ENCODE assay signal across 34 cellular contexts in the genomic region with DNA sequence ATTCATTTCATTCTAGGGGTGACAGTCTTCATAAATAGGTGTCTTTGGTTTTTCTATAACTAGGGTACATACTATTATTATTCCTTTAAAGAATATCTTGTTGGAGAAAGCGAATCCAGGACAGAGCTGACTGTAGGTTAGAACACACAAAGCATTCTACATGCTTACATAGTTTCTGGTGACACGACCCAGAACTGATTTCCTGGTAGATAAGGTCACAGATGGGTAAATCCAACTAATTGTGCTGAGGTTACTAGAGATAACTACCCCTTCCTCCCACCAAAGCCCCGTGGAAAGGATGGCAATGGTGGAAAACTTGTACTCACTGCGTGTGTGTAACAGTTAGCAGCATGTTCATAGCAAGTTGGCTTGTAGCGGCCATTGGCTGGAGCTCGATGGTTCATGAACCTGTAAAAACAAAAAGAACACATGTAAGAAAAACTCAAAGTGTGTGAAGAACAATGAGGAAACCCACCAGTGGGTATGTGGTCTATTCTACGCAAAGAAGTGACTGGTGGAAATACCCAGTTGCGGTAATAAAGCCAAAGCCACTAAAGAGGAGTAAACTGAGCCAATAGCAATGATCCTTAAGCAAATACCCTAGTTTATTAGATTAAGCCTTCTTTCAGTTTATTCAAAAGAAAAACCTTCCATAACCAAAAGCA. TPM values are rescaled to one million over a fixed set of nuclear protein-coding genes. Genes with fewer than 3 reads are reported as not detected.
DNase-seq lines count a peak whose midpoint lies in the region; ATAC-seq, FAIRE-seq and TF ChIP-seq lines count a peak whose summit lies in the region.
"Had no signal": no experiment of that assay in that cellular context is flagged by ENCODE, and none has a peak within 500 bp of the region (broad histone marks: within the 10 kb centered on the region; RNA-seq: fewer than 3 reads in every experiment).

No MANE protein-coding gene starts in this region.

- H3K4me1 Mint-ChIP-seq in CD4-positive, alpha-beta memory T cell = peaks cover 15 to 29% (median 19%) of the 10 kb centered on the region in 4 donors

- no TSS peak for BruUV-seq in GM12878 (replicated peaks; lab: Mats Ljungman, UMichigan)

- in situ Hi-C loops in GM12878 (cut with MboI) = no loop called here
- in situ Hi-C loops in gastrocnemius medialis (cut with MboI; ENCODE audit: low sequenced_read_pairs in 4 of 4) = no loop called here
- in situ Hi-C loops in G401 (cut with HindIII; ENCODE audit: low sequenced_read_pairs) = no loop called here

- no peaks in the 10 kb centered on the region for H3K9me3 Mint-ChIP-seq in CD4-positive, alpha-beta memory T cell
- H3K9me3 Mint-ChIP-seq: activated B cell treated with CpG ODN at 0.5 μM for 24 hours, T-cell had no signal

- H3K4me3 ChIP-seq in CD4-positive, alpha-beta memory T cell (ENCODE audit: low read length in 2 of 2) = no peak overlapping the region
- H3K4me3 ChIP-seq in GM12878 (no peak overlapping the region), gastrocnemius medialis (no peak overlapping the region)
- H3K4me3 ChIP-seq: ascending aorta, coronary artery, lung, SJSA1, thoracic aorta, vagina had no signal

- SMC1A ChIA-PET in GM12878 (lab: Charles Lee; ENCODE audit: uncharacterized antibody, unreplicated experiment) = interaction anchor here (0.9 to 16.9 kb wide), 6 partner anchors 9 to 52 kb away, joined by 4 to 359 read pairs (median 12); no protein-coding TSS in a partner anchor

- RAD21 ChIA-PET in GM12878 (lab: Charles Lee; ENCODE audit: unreplicated experiment) = interaction anchor here (1.0 to 2.2 kb wide), 2 partner anchors 13 to 100 kb away, joined by 4 to 9 read pairs; no protein-coding TSS in a partner anchor

- ATAC-seq in HG02610 (IDR thresholded peaks at IDR 0.05; ENCODE audit: unreplicated experiment) (peak; percentile 34), GM12878 (peak; percentile 24), gastrocnemius medialis (no peak)
- ATAC-seq: activated naive CD4-positive, alpha-beta T cell treated with anti-CD3 and anti-CD28 coated beads, Interleukin-2, amount 50 U/mL, for 72 hours; HCT116; left cardiac atrium had no signal

- no peak for TF ChIP-seq RAD21 in GM12878 (IDR thresholded peaks at IDR 0.05; ENCODE audit: insufficient read depth, low read depth, low read length)

- H3K27ac ChIP-seq in CD4-positive, alpha-beta memory T cell (ENCODE audit: low read depth, low read length) = no peak overlapping the region
- H3K27ac ChIP-seq in GM12878 (ENCODE audit: control insufficient read depth, insufficient read depth) (no peak overlapping the region), gastrocnemius medialis (no peak overlapping the region)
- H3K27ac ChIP-seq: ascending aorta, coronary artery, epithelial cell of prostate, RWPE1, SJSA1, thoracic aorta, vagina had no signal

- TF ChIP-seq POLR2A in GM12878 (IDR thresholded peaks at IDR 0.05; ENCODE audit: low read depth, low read length) (no peak), gastrocnemius medialis (IDR thresholded peaks at IDR 0.05) (no peak)

- POLR2A ChIA-PET in CD4-positive, alpha-beta memory T cell (lab: Charles Lee; ENCODE audit: partially characterized antibody) = no interaction called here
- POLR2A ChIA-PET in GM12878 (lab: Charles Lee) = interaction anchor here (1.9 kb wide), 1 partner anchor 69 kb away, joined by 6 read pairs; no protein-coding TSS in a partner anchor

- TF ChIP-seq EP300 in GM12878 (IDR thresholded peaks at IDR 0.05; ENCODE audit: borderline replicate concordance in 1 of 2, control insufficient read depth in 1 of 2, low read depth in 2 of 2, low read length in 2 of 2) = no peak

- no peak overlapping the region for H2AFZ ChIP-seq in GM12878 (ENCODE audit: control insufficient read depth, low read depth, low read length)

- FAIRE-seq in GM12878 (lab: Jason Lieb, UNC) = no peak

- peaks cover 3% of the 10 kb centered on the region for H3K4me1 ChIP-seq in CD4-positive, alpha-beta memory T cell (ENCODE audit: insufficient read depth, low read length)
- H3K4me1 ChIP-seq in GM12878 (ENCODE audit: control insufficient read depth, insufficient read depth, low read length) (peaks cover 9% of the 10 kb centered on the region; the same call in 1 of the 2 replicates), gastrocnemius medialis (peaks cover 8 to 22% of the 10 kb centered on the region in 2 donors)
- H3K4me1 ChIP-seq: ascending aorta, SJSA1, vagina had no signal

- DNase-seq in CD4-positive, alpha-beta memory T cell = peak in 4 of 5 donors; percentile 4 to 40 (median 25)
- DNase-seq in GM12878 (ENCODE audit: low read depth, low spot score) (no peak), gastrocnemius medialis (no peak), HPDE6-E6E7 (ENCODE audit: extremely low spot score) (no peak), G401 (ENCODE audit: low spot score) (no peak)
- peak; percentile 36 for DNase-seq in stimulated activated CD8-positive, alpha-beta memory T cell treated with anti-CD3 and anti-CD28 coated beads, Interleukin-4, amount 100 ng/mL, for 48 hours
- no peak for DNase-seq in activated CD4-positive, alpha-beta T cell treated with anti-CD3 and anti-CD28 coated beads, Interleukin-2, amount 50 U/mL, for 4 hours
- DNase-seq: ACHN; activated B cell treated with CpG ODN at 0.5 μM for 24 hours; activated CD4-positive, alpha-beta T cell treated with anti-CD3 and anti-CD28 coated beads, Interleukin-2, amount 10 ng/mL, durations not matched to agents 7 days and 5 days; activated CD8-positive, alpha-beta memory T cell treated with anti-CD3 and anti-CD28 coated beads, Interleukin-2, amount 50 U/mL, for 4 hours; activated effector memory CD4-positive, alpha-beta T cell treated with Interleukin-2 at 50 U/mL for 16 hours; effector CD8-positive, alpha-beta T cell; hypothalamus; left cardiac atrium; NCI-H1092; NCI-H1694 treated with DMSO at 0.1 percent for 48 hours; NCI-H2171; NCI-H510A; stimulated activated naive CD4-positive, alpha-beta T cell had no signal

- no peaks in the 10 kb centered on the region for H4K20me1 ChIP-seq in GM12878 (ENCODE audit: control insufficient read depth, insufficient read depth)

- H3K36me3 Mint-ChIP-seq in CD4-positive, alpha-beta memory T cell = peaks cover 18 to 44% of the 10 kb centered on the region in 2 donors

- 81% methylated on average over 8 of the region's 8 CpGs for WGBS in GM12878 (ENCODE audit: insufficient coverage, insufficient replicate concordance, low lambda C conversion rate, missing lambda C conversion rate)

- no peaks in the 10 kb centered on the region for H3K27me3 ChIP-seq in CD4-positive, alpha-beta memory T cell (ENCODE audit: insufficient read depth, low read length)
- H3K27me3 ChIP-seq in GM12878 (replicated peaks in 1 of 2; ENCODE audit: control insufficient read depth in 2 of 2, insufficient read depth in 2 of 2, low read length in 1 of 2) (no peaks in the 10 kb centered on the region), gastrocnemius medialis (no peaks in the 10 kb centered on the region)
- H3K27me3 ChIP-seq: ascending aorta, SJSA1, vagina had no signal

- no peak for TF ChIP-seq CTCF in GM12878 (IDR thresholded peaks at IDR 0.05 in 2 of 3, conservative IDR thresholded peaks at IDR 0.05 in 1 of 3; ENCODE audit: control insufficient read depth in 2 of 3, extremely low read depth in 1 of 3, insufficient read depth in 1 of 3, low read depth in 3 of 3, low read length in 3 of 3)
- no peak for TF ChIP-seq CTCF in gastrocnemius medialis (IDR thresholded peaks at IDR 0.05 in 4 of 5, conservative IDR thresholded peaks at IDR 0.05 in 1 of 5)

- H3K27ac Mint-ChIP-seq in CD4-positive, alpha-beta memory T cell = peak overlapping the region in 4 of 7 donors; percentile 14 to 77 (median 50)
- H3K27ac Mint-ChIP-seq: activated B cell treated with CpG ODN at 0.5 μM for 24 hours; activated CD4-positive, alpha-beta T cell treated with anti-CD3 and anti-CD28 coated beads, Interleukin-2, amount 10 ng/mL, durations not matched to agents 7 days and 5 days; activated naive CD4-positive, alpha-beta T cell treated with anti-CD3 and anti-CD28 coated beads, Interleukin-2, amount 50 U/mL, for 72 hours; B cell; nephron; T-cell had no signal

- H3K27me3 Mint-ChIP-seq in CD4-positive, alpha-beta memory T cell = no peaks in the 10 kb centered on the region
- H3K27me3 Mint-ChIP-seq: activated B cell treated with CpG ODN at 0.5 μM for 24 hours; activated CD4-positive, alpha-beta T cell treated with anti-CD3 and anti-CD28 coated beads, Interleukin-2, amount 10 ng/mL, durations not matched to agents 7 days and 5 days; B cell; T-cell had no signal

- no peak overlapping the region for H3K9ac ChIP-seq in GM12878 (ENCODE audit: control insufficient read depth, insufficient read depth, low read length)

- peaks cover 53% of the 10 kb centered on the region for H3K79me2 ChIP-seq in GM12878 (ENCODE audit: control insufficient read depth, insufficient read depth, low read length)

- H3K9me3 ChIP-seq in CD4-positive, alpha-beta memory T cell (ENCODE audit: control insufficient read depth in 1 of 2, low read length in 2 of 2) = no peaks in the 10 kb centered on the region
- H3K9me3 ChIP-seq in GM12878 (replicated peaks; ENCODE audit: control insufficient read depth, insufficient read depth, low read length) (no peaks in the 10 kb centered on the region), gastrocnemius medialis (no peaks in the 10 kb centered on the region)
- H3K9me3 ChIP-seq: ascending aorta, SJSA1, thoracic aorta, vagina had no signal

- H3K4me2 ChIP-seq in GM12878 (ENCODE audit: control insufficient read depth, insufficient read depth) = peak overlapping the region; percentile 10; the same call in 1 of the 2 replicates

- H3K4me3 Mint-ChIP-seq in CD4-positive, alpha-beta memory T cell = no peak overlapping the region
- H3K4me3 Mint-ChIP-seq: activated B cell treated with CpG ODN at 0.5 μM for 24 hours; activated CD4-positive, alpha-beta T cell treated with anti-CD3 and anti-CD28 coated beads, Interleukin-2, amount 10 ng/mL, durations not matched to agents 7 days and 5 days; B cell; nephron had no signal

- CTCF ChIA-PET in CD4-positive, alpha-beta memory T cell (lab: Charles Lee; ENCODE audit: partially characterized antibody) = no interaction called here
- CTCF ChIA-PET in GM12878 (lab: Yijun Ruan, JAX) = interaction anchor here (0.9 to 5.3 kb wide), 2 partner anchors 52 to 97 kb away, joined by 4 to 32 read pairs; a partner anchor contains a TSS

- intact Hi-C loops in CD4-positive, alpha-beta memory T cell (cut with micrococcal nuclease) = no loop called here
- intact Hi-C loops in GM12878 (cut with micrococcal nuclease; ENCODE audit: unreplicated experiment) (no loop called here), gastrocnemius medialis (cut with DNase I; ENCODE audit: low total_unique reads) (no loop called here)

- H3K36me3 ChIP-seq in CD4-positive, alpha-beta memory T cell (ENCODE audit: insufficient read depth, low read length) = peaks cover 30% of the 10 kb centered on the region
- H3K36me3 ChIP-seq in GM12878 (ENCODE audit: control insufficient read depth in 2 of 2, insufficient read depth in 2 of 2, low read length in 1 of 2) (peaks cover 7 to 31% of the 10 kb centered on the region in 2 experiments), gastrocnemius medialis (peaks cover 0 to 26% of the 10 kb centered on the region in 2 donors)

RNA-seq across cellular contexts. Expression of a gene that starts 7.7 kb away (rescaled TPM):
- total RNA-seq in CD4-positive, alpha-beta memory T cell = 1 to 10 TPM; 4.2 to 9.2 TPM
- 10 to 100 TPM in 1 of 2 donors, 1 to 10 TPM in 1; 9.1 to 20.0 TPM for polyA plus RNA-seq in CD4-positive, alpha-beta memory T cell
- total RNA-seq in GM12878 (2013; cell fraction: nucleolus; rRNA removed) = 88.8 and 95.5 TPM in 2 replicates
- 22.6 and 28.8 TPM in 2 replicates for total RNA-seq in GM12878 (2014; rRNA removed)
- 18.6 and 20.6 TPM in 2 replicates for total RNA-seq in GM12878 (2014; rRNA removed; fragmentation: Illumina TruSeq; extraction: Trizol)
- 24.2 and 25.2 TPM in 2 replicates for total RNA-seq in GM12878 (2021)
- polyA plus RNA-seq in GM12878 (2011; ENCODE audit: low read depth) = 5.1 TPM
- 46.7 and 53.5 TPM in 2 replicates for polyA plus RNA-seq in GM12878 (2011; rRNA removed)
- polyA plus RNA-seq in GM12878 (2011; cell fraction: cytosol; rRNA removed) = 19.0 and 23.0 TPM in 2 replicates
- 23.6 and 27.5 TPM in 2 replicates for polyA plus RNA-seq in GM12878 (2011; cell fraction: nucleus; rRNA removed)
- 9.9 and 10.8 TPM in 2 replicates for polyA plus RNA-seq in GM12878 (2012)
- 22.1 and 29.2 TPM in 2 replicates for polyA plus RNA-seq in GM12878 (2014; fragmentation: Illumina TruSeq; extraction: Trizol)
- 10 to 100 TPM in 1 of 2 experiments, 1 to 10 TPM in 1; 8.0 to 12.1 TPM for polyA plus RNA-seq in GM12878 (2014; fragmentation: Nextera tagmentation; extraction: Ambion mirVana)
- 20.3 and 22.8 TPM in 2 replicates for polyA plus RNA-seq in GM12878 (2014; rRNA removed)
- 10 to 100 TPM; 23.0 to 24.0 TPM for polyA plus RNA-seq in GM12878 (2016; fragmentation: Nextera tagmentation; extraction: Ambion mirVana)
- 22.3 and 29.7 TPM in 2 replicates for polyA minus RNA-seq in GM12878 (2011; rRNA and poly(A)+ RNA removed)
- polyA minus RNA-seq in GM12878 (2011; cell fraction: cytosol; rRNA and poly(A)+ RNA removed) = 10.5 and 12.4 TPM in 2 replicates
- 27.1 and 30.5 TPM in 2 replicates for polyA minus RNA-seq in GM12878 (2011; cell fraction: nucleus; rRNA and poly(A)+ RNA removed)
- total RNA-seq in gastrocnemius medialis = 10 to 100 TPM in 2 of 4 donors, 1 to 10 TPM in 2; 4.6 to 25.7 (median 11.3) TPM
- 5.5 and 7.5 TPM in 2 replicates for total RNA-seq in G401 (2014; rRNA removed; shearing (Covaris generic))

Comparison
In these comparisons a context has a peak if more than half of its experiments do, and no peak if none do; other contexts are left out.
1. DNase-seq: peak in CD4-positive, alpha-beta memory T cell (4 of 5) and stimulated activated CD8-positive, alpha-beta memory T cell treated with anti-CD3 and anti-CD28 coated beads, Interleukin-4, amount 100 ng/mL, for 48 hours (single experiment); none in GM12878 (single experiment), activated CD4-positive, alpha-beta T cell treated with anti-CD3 and anti-CD28 coated beads, Interleukin-2, amount 50 U/mL, for 4 hours (0 of 2), gastrocnemius medialis (0 of 2), HPDE6-E6E7 (single experiment) and G401 (single experiment).
2. ATAC-seq: peak in HG02610 (single experiment) and GM12878 (single experiment); none in gastrocnemius medialis (0 of 2).